Comparison of ENCODE assay signal across 20 cellular contexts in genomic region chr7:149398195-149398820, GRCh38.
DNase-seq lines count a peak whose midpoint lies in the region; ATAC-seq, FAIRE-seq and TF ChIP-seq lines count a peak whose summit lies in the region.
"Had no signal": no experiment of that assay in that cellular context is flagged by ENCODE, and none has a peak within 500 bp of the region (broad histone marks: within the 10 kb centered on the region; RNA-seq: fewer than 3 reads in every experiment).

No MANE protein-coding gene starts in this region.

- H3K9me3 ChIP-seq in K562 (replicated peaks; ENCODE audit: control insufficient read depth, insufficient read depth, low read depth, low read length) (no peaks in the 10 kb centered on the region), upper lobe of right lung (no peaks in the 10 kb centered on the region), prostate gland (no peaks in the 10 kb centered on the region)

- no peaks in the 10 kb centered on the region for H3K4me1 Mint-ChIP-seq in activated T-helper 17 cell treated with anti-CD3 and anti-CD28 coated beads, Interleukin-2, amount 50 U/mL, for 72 hours
- H3K4me1 Mint-ChIP-seq: CD14-positive monocyte, T-cell had no signal

- CTCF ChIA-PET in K562 (lab: Yijun Ruan, JAX; ENCODE audit: low intra/inter-chr PET ratio) = no interaction called here

- H3K36me3 ChIP-seq in K562 (ENCODE audit: control insufficient read depth, insufficient read depth, low read length) (no peaks in the 10 kb centered on the region), upper lobe of right lung (no peaks in the 10 kb centered on the region), prostate gland (no peaks in the 10 kb centered on the region)

- 0 out of 2 replicates have a peak overlapping the region, but pooled peaks have one; percentile 24 for H2AFZ ChIP-seq in K562 (ENCODE audit: low read depth, low read length)

- no peaks in the 10 kb centered on the region for H3K79me2 ChIP-seq in K562 (ENCODE audit: control insufficient read depth, insufficient read depth, low read length)

- TF ChIP-seq EP300 in K562 (IDR thresholded peaks at IDR 0.05; ENCODE audit: low read length) = no peak

- H3K27me3 Mint-ChIP-seq in activated T-helper 17 cell treated with anti-CD3 and anti-CD28 coated beads, Interleukin-2, amount 50 U/mL, for 72 hours = peaks cover 31% of the 10 kb centered on the region

- no peak overlapping the region for H3K4me3 ChIP-seq in K562
- no peak overlapping the region for H3K4me3 ChIP-seq in upper lobe of right lung
- H3K4me3 ChIP-seq in prostate gland = no peak overlapping the region

- in situ Hi-C loops in K562 (cut with MboI) = no loop called here

- peak in 2 of 3 experiments; percentile 63 to 72 for DNase-seq in NCI-H1417 (lab: John Stamatoyannopoulos, UW)
- DNase-seq in NCI-H1417 treated with DMSO at 0.1 percent for 48 hours (lab: John Stamatoyannopoulos, UW) = no peak
- peak; percentile 67 for DNase-seq in NCI-H69 (lab: John Stamatoyannopoulos, UW)
- no peak for DNase-seq in K562 (ENCODE audit: extremely low read depth in 1 of 4, low spot score in 3 of 4)
- no peak for DNase-seq in upper lobe of right lung
- DNase-seq in DMS79 (lab: John Stamatoyannopoulos, UW) = no peak
- no peak for DNase-seq in prostate gland (ENCODE audit: low spot score)
- DNase-seq: DMS79 treated with DMSO at 0.1 percent for 48 hours, H7, HFFc6, NCI-H1694 treated with DMSO at 0.1 percent for 48 hours, NCI-H2107, NCI-H526, T-cell had no signal

- ATAC-seq in K562 = peak; percentile 52
- peak; percentile 15 for ATAC-seq in upper lobe of right lung
- no peak for ATAC-seq in activated T-helper 17 cell treated with anti-CD3 and anti-CD28 coated beads, Interleukin-2, amount 50 U/mL, for 72 hours (replicated peaks)
- ATAC-seq: Right ventricle myocardium inferior, T-cell had no signal

- no TSS peak for BruUV-seq in K562 (replicated peaks; lab: Mats Ljungman, UMichigan)

- H3K9ac ChIP-seq in K562 (ENCODE audit: insufficient read depth in 1 of 2, low read depth in 2 of 2, low read length in 2 of 2) = 0 out of 4 replicates have a peak overlapping the region, but pooled peaks of 1 of the 2 experiments have one; percentile 26
- H3K9ac ChIP-seq: KMS-11 had no signal

- no peak overlapping the region; the same call in 1 of the 2 replicates for H3K4me2 ChIP-seq in K562 (ENCODE audit: insufficient read depth, low read length)
- H3K4me2 ChIP-seq: KMS-11 had no signal

- peaks cover 4% of the 10 kb centered on the region for H3K9me3 Mint-ChIP-seq in activated T-helper 17 cell treated with anti-CD3 and anti-CD28 coated beads, Interleukin-2, amount 50 U/mL, for 72 hours
- H3K9me3 Mint-ChIP-seq: HFFc6 had no signal

- no peak overlapping the region for H3K4me3 Mint-ChIP-seq in activated T-helper 17 cell treated with anti-CD3 and anti-CD28 coated beads, Interleukin-2, amount 50 U/mL, for 72 hours
- H3K4me3 Mint-ChIP-seq: CD14-positive monocyte, HFFc6, T-cell had no signal

- no peaks in the 10 kb centered on the region for H4K20me1 ChIP-seq in K562 (replicated peaks; ENCODE audit: control insufficient read depth, insufficient read depth, low read length)

- H3K9me1 ChIP-seq in K562 (ENCODE audit: control insufficient read depth, insufficient read depth, low read length) = no peaks in the 10 kb centered on the region

- TF ChIP-seq CTCF in K562 (IDR thresholded peaks at IDR 0.05 in 2 of 3, conservative IDR thresholded peaks at IDR 0.05 in 1 of 3; ENCODE audit: insufficient read depth in 2 of 3, low read depth in 1 of 3, low read length in 3 of 3) (no peak), upper lobe of right lung (IDR thresholded peaks at IDR 0.05) (no peak), prostate gland (IDR thresholded peaks at IDR 0.05) (no peak)

- no peak for FAIRE-seq in K562 (lab: Jason Lieb, UNC)
- FAIRE-seq: RCC 7860 had no signal

- H3K27ac Mint-ChIP-seq in activated T-helper 17 cell treated with anti-CD3 and anti-CD28 coated beads, Interleukin-2, amount 50 U/mL, for 72 hours = no peak overlapping the region
- H3K27ac Mint-ChIP-seq: CD14-positive monocyte, HFFc6 had no signal

- intact Hi-C loops in K562 (cut with micrococcal nuclease) (no loop called here), upper lobe of right lung (cut with DNase I) (no loop called here), prostate gland (cut with DNase I) (no loop called here)

- peaks cover 0 to 8% of the 10 kb centered on the region in 2 experiments; a peak in 1 of 5 replicates for H3K4me1 ChIP-seq in K562 (replicated peaks in 1 of 2; ENCODE audit: control insufficient read depth in 2 of 2, insufficient read depth in 2 of 2, low read length in 2 of 2)
- H3K4me1 ChIP-seq in upper lobe of right lung = no peaks in the 10 kb centered on the region
- no peaks in the 10 kb centered on the region for H3K4me1 ChIP-seq in prostate gland (replicated peaks)

- H3K36me3 Mint-ChIP-seq in activated T-helper 17 cell treated with anti-CD3 and anti-CD28 coated beads, Interleukin-2, amount 50 U/mL, for 72 hours (ENCODE audit: low read depth) = no peaks in the 10 kb centered on the region
- H3K36me3 Mint-ChIP-seq: CD14-positive monocyte had no signal

- H3K27me3 ChIP-seq in K562 (ENCODE audit: control insufficient read depth in 2 of 2, insufficient read depth in 2 of 2, low read length in 2 of 2) = peaks cover 46 to 73% of the 10 kb centered on the region in 2 experiments
- H3K27me3 ChIP-seq in upper lobe of right lung = no peaks in the 10 kb centered on the region
- H3K27me3 ChIP-seq in prostate gland (replicated peaks; ENCODE audit: insufficient read depth) = no peaks in the 10 kb centered on the region

- WGBS in K562 (ENCODE audit: insufficient coverage, low coverage, missing lambda C conversion rate) = 3% methylated on average over 22 of the region's 22 CpGs
- WGBS in prostate gland = 79% methylated on average over 22 of the region's 22 CpGs

- TF ChIP-seq RAD21 in K562 (CRISPR knock-in tag; conservative IDR thresholded peaks at IDR 0.05 in 1 of 2, IDR thresholded peaks at IDR 0.05 in 1 of 2) = no peak

- H3K27ac ChIP-seq in K562 (ENCODE audit: extremely low read depth, low read depth, low read length) (no peak overlapping the region), upper lobe of right lung (no peak overlapping the region), prostate gland (no peak overlapping the region)
- H3K27ac ChIP-seq: 22Rv1, KMS-11 had no signal

- POLR2A ChIA-PET in K562 (lab: Yijun Ruan, JAX) = interaction anchor here (0.6 to 0.8 kb wide), 2 partner anchors 42 to 203 kb away, joined by 3 read pairs; partner anchors contain the start of gene ZNF282

- TF ChIP-seq POLR2A in K562 (conservative IDR thresholded peaks at IDR 0.05) (no peak), prostate gland (IDR thresholded peaks at IDR 0.05) (no peak)

TF ChIP-seq in K562, 482 proteins besides CTCF, POLR2A, EP300 and RAD21:
- TF ChIP-seq TBP (optimal IDR thresholded peaks at IDR 0.05; ENCODE audit: low read depth, low read length) (peak; percentile 62), POLR2H (tag; IDR thresholded peaks at IDR 0.05; ENCODE audit: low read depth) (peak; percentile 35; the same call in 1 of the 2 replicates), POLR3A (IDR thresholded peaks at IDR 0.05; ENCODE audit: borderline replicate concordance, extremely low read depth, insufficient read depth, insufficient read length) (peak; percentile 68), ZNF449 (CRISPR knock-in tag; IDR thresholded peaks at IDR 0.05) (no peak), ZNF77 (CRISPR knock-in tag; IDR thresholded peaks at IDR 0.05) (no peak)

Comparison
In these comparisons a context has a peak if more than half of its experiments do, and no peak if none do; other contexts are left out.
1. DNase-seq: peak in NCI-H1417 (2 of 3) and NCI-H69 (single experiment); none in NCI-H1417 treated with DMSO at 0.1 percent for 48 hours (single experiment), K562 (0 of 4), upper lobe of right lung (single experiment), DMS79 (single experiment) and prostate gland (single experiment).